In the genomic region with DNA sequence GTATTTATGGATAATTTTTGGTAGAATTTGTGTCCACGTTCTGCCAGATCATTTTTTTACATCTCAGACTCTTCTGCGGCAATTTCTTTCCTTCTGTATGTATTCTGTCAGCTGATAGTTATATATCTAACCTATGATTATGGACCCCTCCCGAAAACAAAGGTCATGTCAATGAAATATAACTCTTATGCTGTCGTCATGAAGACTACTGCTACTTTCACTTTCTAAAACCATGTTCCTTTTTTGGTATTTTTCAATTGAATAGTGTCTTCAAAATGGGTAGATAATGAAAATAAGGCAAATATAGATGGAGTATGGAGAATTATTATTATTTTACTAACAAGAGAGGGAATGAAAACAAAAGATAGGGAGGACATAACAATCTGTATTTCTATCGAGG, we compare ENCODE assay signal across 13 cellular contexts. TPM values are rescaled to one million over a fixed set of nuclear protein-coding genes. Genes with fewer than 3 reads are reported as not detected.
DNase-seq lines count a peak whose midpoint lies in the region; ATAC-seq and TF ChIP-seq lines count a peak whose summit lies in the region.
"Had no signal": no experiment of that assay in that cellular context is flagged by ENCODE, and none has a peak within 500 bp of the region (broad histone marks: within the 10 kb centered on the region; RNA-seq: fewer than 3 reads in every experiment).

No MANE protein-coding gene starts in this region.

- H3K27ac Mint-ChIP-seq in natural killer cell treated with Interleukin-12 subunit alpha and Interleukin-12 subunit beta and Interleukin-15 and Interleukin-18, amount 100 ng/mL, for 72 hours, result no peak overlapping the region
- H3K27ac Mint-ChIP-seq: T-cell had no signal

- H3K27ac ChIP-seq in right atrium auricular region (peak overlapping the region; percentile 13 to 34), dorsolateral prefrontal cortex (no peak overlapping the region)
- H3K27ac ChIP-seq: foreskin keratinocyte had no signal

- no peaks in the 10 kb centered on the region for H3K9me3 Mint-ChIP-seq in natural killer cell treated with Interleukin-12 subunit alpha and Interleukin-12 subunit beta and Interleukin-15 and Interleukin-18, amount 100 ng/mL, for 72 hours
- H3K9me3 Mint-ChIP-seq: neural crest cell, T-cell had no signal

- ATAC-seq in Right ventricle myocardium inferior, result no peak
- ATAC-seq in natural killer cell treated with Interleukin-12 subunit alpha and Interleukin-12 subunit beta and Interleukin-15 and Interleukin-18, amount 100 ng/mL, for 72 hours, result no peak
- ATAC-seq: foreskin keratinocyte, T-cell had no signal

- intact Hi-C loops in Right ventricle myocardium inferior (cut with DNase I), result loop anchor here (2.0 kb wide), 1 partner anchor 65 kb away; no protein-coding TSS in a partner anchor
- intact Hi-C loops in dorsolateral prefrontal cortex (cut with DNase I), result no loop called here

- no peaks in the 10 kb centered on the region for H3K27me3 ChIP-seq in right atrium auricular region
- H3K27me3 ChIP-seq in dorsolateral prefrontal cortex, result no peaks in the 10 kb centered on the region
- H3K27me3 ChIP-seq: foreskin keratinocyte had no signal

- H3K4me1 ChIP-seq in right atrium auricular region, result peaks cover 0 to 12% of the 10 kb centered on the region in 2 donors
- H3K4me1 ChIP-seq: foreskin keratinocyte had no signal

- no peaks in the 10 kb centered on the region for H3K27me3 Mint-ChIP-seq in natural killer cell treated with Interleukin-12 subunit alpha and Interleukin-12 subunit beta and Interleukin-15 and Interleukin-18, amount 100 ng/mL, for 72 hours
- H3K27me3 Mint-ChIP-seq: T-cell had no signal

- DNase-seq in right atrium auricular region (ENCODE audit: low spot score) (no peak), Right ventricle myocardium inferior (ENCODE audit: missing footprints) (no peak), dorsolateral prefrontal cortex (no peak), GOT3 (lab: John Stamatoyannopoulos, UW) (no peak), cerebellum (ENCODE audit: low spot score) (no peak), medulla oblongata (ENCODE audit: extremely low spot score) (no peak), amniotic stem cell (lab: John Stamatoyannopoulos, UW) (no peak)
- no peak for DNase-seq in natural killer cell treated with Interleukin-12 subunit alpha and Interleukin-12 subunit beta and Interleukin-15 and Interleukin-18, amount 100 ng/mL, for 72 hours (ENCODE audit: low spot score)
- DNase-seq: activated T-cell treated with anti-CD3 and anti-CD28 coated beads, Interleukin-2, amount 50 U/mL, for 48 hours; foreskin keratinocyte; NCI-H187; T-cell had no signal

- no peaks in the 10 kb centered on the region for H3K9me3 ChIP-seq in right atrium auricular region

- peaks cover 5% of the 10 kb centered on the region in 2 donors for H3K4me1 Mint-ChIP-seq in natural killer cell treated with Interleukin-12 subunit alpha and Interleukin-12 subunit beta and Interleukin-15 and Interleukin-18, amount 100 ng/mL, for 72 hours (ENCODE audit: low read depth in 2 of 2)

- no peaks in the 10 kb centered on the region for H3K36me3 Mint-ChIP-seq in natural killer cell treated with Interleukin-12 subunit alpha and Interleukin-12 subunit beta and Interleukin-15 and Interleukin-18, amount 100 ng/mL, for 72 hours

- H3K4me3 ChIP-seq in right atrium auricular region, result peak overlapping the region; percentile 14 to 33
- peak overlapping the region in 42 of 59 donors; percentile 1 to 53 (median 27) for H3K4me3 ChIP-seq in dorsolateral prefrontal cortex

- H3K36me3 ChIP-seq in right atrium auricular region, result no peaks in the 10 kb centered on the region

- TF ChIP-seq CTCF in right atrium auricular region (IDR thresholded peaks at IDR 0.05) (no peak), dorsolateral prefrontal cortex (IDR thresholded peaks at IDR 0.05 in 54 of 56, conservative IDR thresholded peaks at IDR 0.05 in 2 of 56; ENCODE audit: low read depth in 1 of 56, partially characterized antibody in 56 of 56) (no peak)

- peak overlapping the region; percentile 34 for H3K4me3 Mint-ChIP-seq in natural killer cell treated with Interleukin-12 subunit alpha and Interleukin-12 subunit beta and Interleukin-15 and Interleukin-18, amount 100 ng/mL, for 72 hours
- H3K4me3 Mint-ChIP-seq: neural crest cell, T-cell had no signal

RNA-seq across cellular contexts. Expression of a gene that starts 3.2 kb away (rescaled TPM):
- 10 to 100 TPM; 19.0 to 29.6 TPM for total RNA-seq in right atrium auricular region
- 11.5 TPM for total RNA-seq in Right ventricle myocardium inferior
- total RNA-seq in dorsolateral prefrontal cortex, result 10 to 100 TPM in 1 of 120 experiments, 1 to 10 TPM in 114, under 1 TPM in 5; 0.49 to 10.5 (median 2.5) TPM
- total RNA-seq in natural killer cell treated with Interleukin-12 subunit alpha and Interleukin-12 subunit beta and Interleukin-15 and Interleukin-18, amount 100 ng/mL, for 72 hours, result not detected
- 0.82 TPM for total RNA-seq in cerebellum
- total RNA-seq: foreskin keratinocyte had no signal

Comparison
In these comparisons a context has a peak if more than half of its experiments do, and no peak if none do; other contexts are left out.
1. H3K27ac ChIP-seq: peak in right atrium auricular region (2 of 2); none in dorsolateral prefrontal cortex (0 of 59).